In the genomic region with DNA sequence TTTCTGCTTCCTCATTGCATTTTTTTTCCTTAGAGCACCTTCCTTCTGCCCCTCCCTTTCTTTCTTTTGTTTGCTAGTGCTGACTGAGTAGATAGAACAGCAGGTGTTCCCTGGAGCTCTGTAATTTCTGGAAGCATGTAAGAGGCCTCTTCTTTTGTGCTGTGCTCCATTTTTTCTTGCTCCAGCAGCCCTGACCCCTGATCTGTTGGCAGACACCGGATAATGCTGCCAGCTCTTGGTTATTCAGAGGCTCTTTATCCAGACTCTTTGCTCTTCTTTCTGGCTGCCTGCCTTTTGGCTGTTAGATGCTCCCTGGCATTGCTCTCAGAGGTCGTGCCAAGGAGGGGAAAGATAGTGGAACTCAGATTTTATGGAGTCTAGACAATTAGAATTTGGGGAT, we compare ENCODE assay signal across 14 cellular contexts.
DNase-seq lines count a peak whose midpoint lies in the region; ATAC-seq and TF ChIP-seq lines count a peak whose summit lies in the region.
"Had no signal": no experiment of that assay in that cellular context is flagged by ENCODE, and none has a peak within 500 bp of the region (broad histone marks: within the 10 kb centered on the region; RNA-seq: fewer than 3 reads in every experiment).

No MANE protein-coding gene starts in this region.

- H3K9me2 ChIP-seq in neural cell (ENCODE audit: insufficient read depth, low read length): no peaks in the 10 kb centered on the region

- POLR2A ChIA-PET in WTC11 (lab: Charles Lee): no interaction called here

- H3K27me3 Mint-ChIP-seq in WTC11 (ENCODE audit: low read depth): no peaks in the 10 kb centered on the region
- H3K27me3 Mint-ChIP-seq: activated CD4-positive, alpha-beta T cell treated with anti-CD3 and anti-CD28 coated beads for 36 hours; dendritic cell treated with granulocyte-macrophage colony-stimulating factor and Interleukin-4, amounts not matched to agents 40 ng/mL and 50 ng/mL, for 4 days had no signal

- H3K9me3 Mint-ChIP-seq in WTC11: peaks cover 6% of the 10 kb centered on the region

- no peak for TF ChIP-seq RAD21 in neural cell (conservative IDR thresholded peaks at IDR 0.05)

- H3F3A ChIP-seq in neural cell (ENCODE audit: insufficient read depth, low read length, poor library complexity, severe bottlenecking): no peaks in the 10 kb centered on the region

- ATAC-seq in WTC11: peak; percentile 75
- ATAC-seq: activated CD4-positive, alpha-beta T cell treated with anti-CD3 and anti-CD28 coated beads for 36 hours; activated T-cell treated with anti-CD3 and anti-CD28 coated beads, Interleukin-2, amount 50 U/mL, for 4 hours had no signal

- CTCF ChIA-PET in WTC11 (lab: Charles Lee): no interaction called here

- H3K36me3 ChIP-seq in neural cell (ENCODE audit: insufficient read depth, low read length): no peaks in the 10 kb centered on the region
- H3K36me3 ChIP-seq: BLaER1 treated with 17β-estradiol and CSF1 and Interleukin-3, amounts not matched to agents 10 nM and 100 nM; sigmoid colon had no signal

- DNase-seq in G401 (ENCODE audit: low spot score) (peak; percentile 37), NCI-H2029 (lab: John Stamatoyannopoulos, UW) (peak; percentile 89), WTC11 (ENCODE audit: low spot score) (no peak), OCI-M1 (lab: John Stamatoyannopoulos, UW) (no peak), LoVo (ENCODE audit: low spot score) (no peak), HuH-7.5 (ENCODE audit: low spot score) (no peak), NCI-H1930 (lab: John Stamatoyannopoulos, UW) (no peak)
- DNase-seq: activated CD4-positive, alpha-beta T cell treated with anti-CD3 and anti-CD28 coated beads for 36 hours; activated T-cell treated with anti-CD3 and anti-CD28 coated beads, Interleukin-2, amount 50 U/mL, for 4 hours; NCI-H1694 treated with DMSO at 0.1 percent for 48 hours; sigmoid colon had no signal

- no peaks in the 10 kb centered on the region for H4K20me1 ChIP-seq in neural cell (ENCODE audit: insufficient read depth)
- H4K20me1 ChIP-seq: BLaER1 treated with 17β-estradiol and CSF1 and Interleukin-3, amounts not matched to agents 10 nM and 100 nM had no signal

- TF ChIP-seq CTCF in WTC11 (IDR thresholded peaks at IDR 0.05) (no peak), neural cell (IDR thresholded peaks at IDR 0.05; ENCODE audit: poor library complexity, severe bottlenecking) (no peak)

- H3K27ac Mint-ChIP-seq in WTC11: peak overlapping the region; percentile 55; the same call in 1 of the 2 replicates
- H3K27ac Mint-ChIP-seq: activated CD4-positive, alpha-beta T cell treated with anti-CD3 and anti-CD28 coated beads for 36 hours; dendritic cell treated with granulocyte-macrophage colony-stimulating factor and Interleukin-4, amounts not matched to agents 40 ng/mL and 50 ng/mL, for 4 days had no signal

- TF ChIP-seq EP300 in neural cell (conservative IDR thresholded peaks at IDR 0.05; ENCODE audit: poor library complexity, severe bottlenecking): no peak

- peak overlapping the region; percentile 10 for H3K27ac ChIP-seq in neural cell (ENCODE audit: low read length)
- H3K27ac ChIP-seq: BLaER1 treated with 17β-estradiol and CSF1 and Interleukin-3, amounts not matched to agents 10 nM and 100 nM had no signal

- H3K4me3 Mint-ChIP-seq in WTC11: no peak overlapping the region
- H3K4me3 Mint-ChIP-seq: activated CD4-positive, alpha-beta T cell treated with anti-CD3 and anti-CD28 coated beads for 36 hours; activated T-cell treated with anti-CD3 and anti-CD28 coated beads, Interleukin-2, amount 50 U/mL, for 4 hours; dendritic cell treated with granulocyte-macrophage colony-stimulating factor and Interleukin-4, amounts not matched to agents 40 ng/mL and 50 ng/mL, for 4 days had no signal

- H3K4me1 Mint-ChIP-seq in WTC11: peaks cover 37% of the 10 kb centered on the region

- H3K4me2 ChIP-seq in neural cell (ENCODE audit: low read length): no peak overlapping the region
- H3K4me2 ChIP-seq: BLaER1 treated with 17β-estradiol and CSF1 and Interleukin-3, amounts not matched to agents 10 nM and 100 nM had no signal

- no peaks in the 10 kb centered on the region for H3K36me3 Mint-ChIP-seq in WTC11

- H3K79me2 ChIP-seq in neural cell (replicated peaks; ENCODE audit: insufficient read depth, low read length): no peaks in the 10 kb centered on the region

- no peak overlapping the region for H3K4me3 ChIP-seq in neural cell (ENCODE audit: low read length)
- H3K4me3 ChIP-seq: BLaER1 treated with 17β-estradiol and CSF1 and Interleukin-3, amounts not matched to agents 10 nM and 100 nM; sigmoid colon had no signal

- no peaks in the 10 kb centered on the region for H3K9me3 ChIP-seq in neural cell (ENCODE audit: low read length)
- H3K9me3 ChIP-seq: BLaER1 treated with 17β-estradiol and CSF1 and Interleukin-3, amounts not matched to agents 10 nM and 100 nM; sigmoid colon had no signal

- H2AFZ ChIP-seq in neural cell (ENCODE audit: low read depth, low read length): no peak overlapping the region

- no peaks in the 10 kb centered on the region for H3K27me3 ChIP-seq in neural cell (ENCODE audit: insufficient read depth, low read depth, low read length)
- H3K27me3 ChIP-seq: BLaER1 treated with 17β-estradiol and CSF1 and Interleukin-3, amounts not matched to agents 10 nM and 100 nM; sigmoid colon had no signal

- peak overlapping the region; percentile 22 for H3K9ac ChIP-seq in neural cell (ENCODE audit: low read length)
- H3K9ac ChIP-seq: BLaER1 treated with 17β-estradiol and CSF1 and Interleukin-3, amounts not matched to agents 10 nM and 100 nM had no signal

- in situ Hi-C loops in G401 (cut with HindIII; ENCODE audit: low sequenced_read_pairs): no loop called here

TF ChIP-seq in WTC11, 78 proteins besides CTCF, POLR2A, EP300 and RAD21 (continues in another document):
- TF ChIP-seq, protein P1, sequence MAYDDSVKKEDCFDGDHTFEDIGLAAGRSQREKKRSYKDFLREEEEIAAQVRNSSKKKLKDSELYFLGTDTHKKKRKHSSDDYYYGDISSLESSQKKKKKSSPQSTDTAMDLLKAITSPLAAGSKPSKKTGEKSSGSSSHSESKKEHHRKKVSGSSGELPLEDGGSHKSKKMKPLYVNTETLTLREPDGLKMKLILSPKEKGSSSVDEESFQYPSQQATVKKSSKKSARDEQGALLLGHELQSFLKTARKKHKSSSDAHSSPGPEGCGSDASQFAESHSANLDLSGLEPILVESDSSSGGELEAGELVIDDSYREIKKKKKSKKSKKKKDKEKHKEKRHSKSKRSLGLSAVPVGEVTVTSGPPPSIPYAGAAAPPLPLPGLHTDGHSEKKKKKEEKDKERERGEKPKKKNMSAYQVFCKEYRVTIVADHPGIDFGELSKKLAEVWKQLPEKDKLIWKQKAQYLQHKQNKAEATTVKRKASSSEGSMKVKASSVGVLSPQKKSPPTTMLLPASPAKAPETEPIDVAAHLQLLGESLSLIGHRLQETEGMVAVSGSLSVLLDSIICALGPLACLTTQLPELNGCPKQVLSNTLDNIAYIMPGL (CRISPR knock-in tag; IDR thresholded peaks at IDR 0.05): no peak
- no peak for TF ChIP-seq ZNF317 (CRISPR knock-in tag; IDR thresholded peaks at IDR 0.05; ENCODE audit: borderline replicate concordance, low read depth)
- TF ChIP-seq ELF4 (CRISPR knock-in tag; IDR thresholded peaks at IDR 0.05; ENCODE audit: low read depth): no peak
- no peak for TF ChIP-seq FOXJ3 (CRISPR knock-in tag; IDR thresholded peaks at IDR 0.05; ENCODE audit: borderline replicate concordance)
- no peak for TF ChIP-seq SMAD3 (CRISPR knock-in tag; IDR thresholded peaks at IDR 0.05; ENCODE audit: borderline replicate concordance)
- TF ChIP-seq FOXK1 (CRISPR knock-in tag; IDR thresholded peaks at IDR 0.05): no peak
- TF ChIP-seq, protein P2, sequence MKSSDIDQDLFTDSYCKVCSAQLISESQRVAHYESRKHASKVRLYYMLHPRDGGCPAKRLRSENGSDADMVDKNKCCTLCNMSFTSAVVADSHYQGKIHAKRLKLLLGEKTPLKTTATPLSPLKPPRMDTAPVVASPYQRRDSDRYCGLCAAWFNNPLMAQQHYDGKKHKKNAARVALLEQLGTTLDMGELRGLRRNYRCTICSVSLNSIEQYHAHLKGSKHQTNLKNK (CRISPR knock-in tag; IDR thresholded peaks at IDR 0.05): no peak
- TF ChIP-seq GTF2I (CRISPR knock-in tag; conservative IDR thresholded peaks at IDR 0.05): no peak
- no peak for TF ChIP-seq ZBTB21 (CRISPR knock-in tag; IDR thresholded peaks at IDR 0.05; ENCODE audit: borderline replicate concordance)
- TF ChIP-seq ZNF396 (CRISPR knock-in tag; IDR thresholded peaks at IDR 0.05; ENCODE audit: borderline replicate concordance): no peak

TF ChIP-seq in neural cell, 6 proteins besides CTCF, POLR2A, EP300 and RAD21:
- TF ChIP-seq POLR2AphosphoS5 (IDR thresholded peaks at IDR 0.05): peak; percentile 15
- TF ChIP-seq, protein P3, sequence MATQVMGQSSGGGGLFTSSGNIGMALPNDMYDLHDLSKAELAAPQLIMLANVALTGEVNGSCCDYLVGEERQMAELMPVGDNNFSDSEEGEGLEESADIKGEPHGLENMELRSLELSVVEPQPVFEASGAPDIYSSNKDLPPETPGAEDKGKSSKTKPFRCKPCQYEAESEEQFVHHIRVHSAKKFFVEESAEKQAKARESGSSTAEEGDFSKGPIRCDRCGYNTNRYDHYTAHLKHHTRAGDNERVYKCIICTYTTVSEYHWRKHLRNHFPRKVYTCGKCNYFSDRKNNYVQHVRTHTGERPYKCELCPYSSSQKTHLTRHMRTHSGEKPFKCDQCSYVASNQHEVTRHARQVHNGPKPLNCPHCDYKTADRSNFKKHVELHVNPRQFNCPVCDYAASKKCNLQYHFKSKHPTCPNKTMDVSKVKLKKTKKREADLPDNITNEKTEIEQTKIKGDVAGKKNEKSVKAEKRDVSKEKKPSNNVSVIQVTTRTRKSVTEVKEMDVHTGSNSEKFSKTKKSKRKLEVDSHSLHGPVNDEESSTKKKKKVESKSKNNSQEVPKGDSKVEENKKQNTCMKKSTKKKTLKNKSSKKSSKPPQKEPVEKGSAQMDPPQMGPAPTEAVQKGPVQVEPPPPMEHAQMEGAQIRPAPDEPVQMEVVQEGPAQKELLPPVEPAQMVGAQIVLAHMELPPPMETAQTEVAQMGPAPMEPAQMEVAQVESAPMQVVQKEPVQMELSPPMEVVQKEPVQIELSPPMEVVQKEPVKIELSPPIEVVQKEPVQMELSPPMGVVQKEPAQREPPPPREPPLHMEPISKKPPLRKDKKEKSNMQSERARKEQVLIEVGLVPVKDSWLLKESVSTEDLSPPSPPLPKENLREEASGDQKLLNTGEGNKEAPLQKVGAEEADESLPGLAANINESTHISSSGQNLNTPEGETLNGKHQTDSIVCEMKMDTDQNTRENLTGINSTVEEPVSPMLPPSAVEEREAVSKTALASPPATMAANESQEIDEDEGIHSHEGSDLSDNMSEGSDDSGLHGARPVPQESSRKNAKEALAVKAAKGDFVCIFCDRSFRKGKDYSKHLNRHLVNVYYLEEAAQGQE (IDR thresholded peaks at IDR 0.05; ENCODE audit: borderline replicate concordance): no peak

Comparison
In these comparisons a context has a peak if more than half of its experiments do, and no peak if none do; other contexts are left out.
1. DNase-seq: peak in G401 (single experiment) and NCI-H2029 (single experiment); none in WTC11 (single experiment), OCI-M1 (single experiment), LoVo (single experiment), HuH-7.5 (single experiment) and NCI-H1930 (0 of 2).